Comparison of ENCODE assay signal across 1 cellular context in genomic region chr22:40023226-40023925, GRCh38.
TF ChIP-seq lines count a peak whose summit lies in the region.

No MANE protein-coding gene starts in this region.

TF ChIP-seq in HepG2, 621 proteins besides CTCF, POLR2A, EP300 and RAD21 (continued from another document):
- no peak for TF ChIP-seq TSC22D2 (CRISPR knock-in tag; IDR thresholded peaks at IDR 0.05; ENCODE audit: borderline replicate concordance)
